25 cellular contexts compared by ENCODE assay signal in genomic region chr11:57588038-57588710, GRCh38. TPM values are rescaled to one million over a fixed set of nuclear protein-coding genes. Genes with fewer than 3 reads are reported as not detected.
DNase-seq lines count a peak whose midpoint lies in the region; ATAC-seq and TF ChIP-seq lines count a peak whose summit lies in the region.
"Had no signal": no experiment of that assay in that cellular context is flagged by ENCODE, and none has a peak within 500 bp of the region (broad histone marks: within the 10 kb centered on the region; RNA-seq: fewer than 3 reads in every experiment).

No MANE protein-coding gene starts in this region.

- ATAC-seq in activated B cell treated with CpG ODN at 0.5 μM for 24 hours (ENCODE audit: low read depth): peak; percentile 31
- ATAC-seq in sciatic nerve: peak; percentile 44
- no peak for ATAC-seq in HG02571 (IDR thresholded peaks at IDR 0.05; ENCODE audit: unreplicated experiment)
- ATAC-seq in naive thymus-derived CD8-positive, alpha-beta T cell: no peak
- ATAC-seq: left ventricle myocardium superior, natural killer cell, PC-3 had no signal

- CTCF ChIA-PET in activated B cell treated with CpG ODN at 0.5 μM for 24 hours (lab: Charles Lee): no interaction called here

- peaks cover 8% of the 10 kb centered on the region for H3K4me1 Mint-ChIP-seq in activated B cell treated with CpG ODN at 0.5 μM for 24 hours
- H3K4me1 Mint-ChIP-seq in naive thymus-derived CD8-positive, alpha-beta T cell: peaks cover 0 to 8% (median 1%) of the 10 kb centered on the region in 4 donors
- H3K4me1 Mint-ChIP-seq: natural killer cell had no signal

- no peak for TF ChIP-seq CTCF in activated B cell treated with CpG ODN at 0.5 μM for 24 hours (IDR thresholded peaks at IDR 0.05)

- DNase-seq in SIG-M5 treated with dmso at 0.1 percent for 504 hours (lab: John Stamatoyannopoulos, UW; ENCODE audit: unreplicated experiment) (peak; percentile 57), SIG-M5 (lab: John Stamatoyannopoulos, UW) (no peak), MV-4-11 (lab: John Stamatoyannopoulos, UW) (peak; percentile 83), activated B cell treated with CpG ODN at 0.5 μM for 24 hours (no peak), sciatic nerve (ENCODE audit: low spot score) (no peak), epidermal melanocyte (ENCODE audit: insufficient read length, low spot score) (no peak)
- no peak for DNase-seq in naive thymus-derived CD8-positive, alpha-beta T cell
- DNase-seq: 8988T; activated CD4-positive, alpha-beta T cell treated with anti-CD3 and anti-CD28 coated beads, Interleukin-2, amount 10 ng/mL, durations not matched to agents 7 days and 5 days; activated naive CD4-positive, alpha-beta T cell treated with anti-CD3 and anti-CD28 coated beads, Interleukin-2, amount 50 U/mL, for 16 hours; amniotic stem cell; CD4-positive, CD25-positive, alpha-beta regulatory T cell; left ventricle myocardium superior; MG63; midbrain; natural killer cell; NCI-H1436 treated with DMSO at 0.1 percent for 48 hours; NCI-H2107; NCI-H446; NCI-H774; PC-3; stomach had no signal

- H3K27me3 Mint-ChIP-seq in activated B cell treated with CpG ODN at 0.5 μM for 24 hours: peaks cover 9% of the 10 kb centered on the region
- H3K27me3 Mint-ChIP-seq in naive thymus-derived CD8-positive, alpha-beta T cell: peaks cover 4 to 13% (median 8%) of the 10 kb centered on the region in 5 donors

- POLR2A ChIA-PET in activated B cell treated with CpG ODN at 0.5 μM for 24 hours (lab: Charles Lee): no interaction called here
- POLR2A ChIA-PET in naive thymus-derived CD8-positive, alpha-beta T cell (lab: Charles Lee): no interaction called here

- no peaks in the 10 kb centered on the region for H3K9me3 Mint-ChIP-seq in activated B cell treated with CpG ODN at 0.5 μM for 24 hours
- H3K9me3 Mint-ChIP-seq in naive thymus-derived CD8-positive, alpha-beta T cell: no peaks in the 10 kb centered on the region
- H3K9me3 Mint-ChIP-seq: natural killer cell had no signal

- intact Hi-C loops in activated B cell treated with CpG ODN at 0.5 μM for 24 hours (cut with micrococcal nuclease) (no loop called here), sciatic nerve (cut with DNase I) (no loop called here)

- H3K27ac Mint-ChIP-seq in activated B cell treated with CpG ODN at 0.5 μM for 24 hours: no peak overlapping the region
- peak overlapping the region in 1 of 10 donors; percentile 43 for H3K27ac Mint-ChIP-seq in naive thymus-derived CD8-positive, alpha-beta T cell
- H3K27ac Mint-ChIP-seq: activated CD4-positive, alpha-beta T cell treated with anti-CD3 and anti-CD28 coated beads, Interleukin-2, amount 10 ng/mL, durations not matched to agents 7 days and 5 days; natural killer cell had no signal

- H3K4me3 Mint-ChIP-seq in activated B cell treated with CpG ODN at 0.5 μM for 24 hours: no peak overlapping the region
- no peak overlapping the region for H3K4me3 Mint-ChIP-seq in naive thymus-derived CD8-positive, alpha-beta T cell
- H3K4me3 Mint-ChIP-seq: activated CD4-positive, alpha-beta T cell treated with anti-CD3 and anti-CD28 coated beads, Interleukin-2, amount 10 ng/mL, durations not matched to agents 7 days and 5 days; CD4-positive, CD25-positive, alpha-beta regulatory T cell; natural killer cell had no signal

- H3K36me3 Mint-ChIP-seq in activated B cell treated with CpG ODN at 0.5 μM for 24 hours (ENCODE audit: low read depth): no peaks in the 10 kb centered on the region
- H3K36me3 Mint-ChIP-seq in naive thymus-derived CD8-positive, alpha-beta T cell: no peaks in the 10 kb centered on the region
- H3K36me3 Mint-ChIP-seq: CD4-positive, CD25-positive, alpha-beta regulatory T cell; natural killer cell had no signal

RNA-seq across cellular contexts. Expression of gene SERPING1, which starts 9.3 kb away (rescaled TPM):
- total RNA-seq in activated B cell treated with CpG ODN at 0.5 μM for 24 hours: not detected in 2 replicates
- 701 TPM for total RNA-seq in sciatic nerve
- not detected for total RNA-seq in naive thymus-derived CD8-positive, alpha-beta T cell
- not detected for polyA plus RNA-seq in naive thymus-derived CD8-positive, alpha-beta T cell
- total RNA-seq: PC-3, pulmonary artery endothelial cell had no signal
- polyA plus RNA-seq: CD4-positive, CD25-positive, alpha-beta regulatory T cell had no signal

RNA-seq across cellular contexts. Expression of gene UBE2L6, which starts 20.7 kb away (rescaled TPM):
- 63.4 and 69.2 TPM in 2 replicates for total RNA-seq in activated B cell treated with CpG ODN at 0.5 μM for 24 hours
- total RNA-seq in sciatic nerve: 53.5 TPM
- 10 to 100 TPM; 61.8 to 66.5 TPM for total RNA-seq in naive thymus-derived CD8-positive, alpha-beta T cell
- 100 to 1,000 TPM; 218 to 246 (median 239) TPM for polyA plus RNA-seq in naive thymus-derived CD8-positive, alpha-beta T cell

RNA-seq across cellular contexts. Expression of gene SMTNL1, which starts 50.8 kb away (rescaled TPM):
- not detected in 2 replicates for total RNA-seq in activated B cell treated with CpG ODN at 0.5 μM for 24 hours
- total RNA-seq in sciatic nerve: not detected
- total RNA-seq in naive thymus-derived CD8-positive, alpha-beta T cell: not detected
- polyA plus RNA-seq in naive thymus-derived CD8-positive, alpha-beta T cell: under 1 TPM in 2 of 3 donors, not detected in 1; 0.12 to 0.37 TPM
- total RNA-seq: activated CD4-positive, alpha-beta T cell treated with anti-CD3 and anti-CD28 coated beads, Interleukin-2, amount 10 ng/mL, durations not matched to agents 7 days and 5 days; CD4-positive, CD25-positive, alpha-beta regulatory T cell; left ventricle myocardium superior; natural killer cell; omental fat pad; PC-3; pulmonary artery endothelial cell; stomach had no signal
- polyA plus RNA-seq: stomach had no signal

RNA-seq across cellular contexts. Expression of gene TIMM10, which starts 57.6 kb away (rescaled TPM):
- total RNA-seq in activated B cell treated with CpG ODN at 0.5 μM for 24 hours (100 and 108 TPM in 2 replicates), sciatic nerve (42.0 TPM)
- total RNA-seq in naive thymus-derived CD8-positive, alpha-beta T cell: 10 to 100 TPM; 26.6 to 30.2 TPM
- 10 to 100 TPM; 66.1 to 86.5 (median 70.5) TPM for polyA plus RNA-seq in naive thymus-derived CD8-positive, alpha-beta T cell

Comparison
In these comparisons a context has a peak if more than half of its experiments do, and no peak if none do; other contexts are left out.
1. DNase-seq: peak in SIG-M5 treated with dmso at 0.1 percent for 504 hours (single experiment) and MV-4-11 (single experiment); none in SIG-M5 (single experiment), activated B cell treated with CpG ODN at 0.5 μM for 24 hours (single experiment), sciatic nerve (single experiment), epidermal melanocyte (single experiment) and naive thymus-derived CD8-positive, alpha-beta T cell (0 of 10).
2. ATAC-seq: peak in activated B cell treated with CpG ODN at 0.5 μM for 24 hours (single experiment) and sciatic nerve (single experiment); none in HG02571 (single experiment) and naive thymus-derived CD8-positive, alpha-beta T cell (0 of 2).
3. RNA of gene SERPING1, which starts 9.3 kb away (total RNA-seq): 701 TPM in sciatic nerve (single experiment); not detected in naive thymus-derived CD8-positive, alpha-beta T cell and not detected in activated B cell treated with CpG ODN at 0.5 μM for 24 hours; every median in the first group is over 100 times any median in the second.